In genomic region chr7:127585044-127585953, GRCh38 we compare ENCODE assay signal across 8 cellular contexts. TPM values are rescaled to one million over a fixed set of nuclear protein-coding genes. Genes with fewer than 3 reads are reported as not detected.
DNase-seq lines count a peak whose midpoint lies in the region; ATAC-seq, FAIRE-seq and TF ChIP-seq lines count a peak whose summit lies in the region.

GCC1 (minus strand) TSS chr7:127585596; CDS start chr7:127585182, 414 bp downstream.

- peak within 1 kb of the TSS; percentile 86 to 91 (median 90) for H3K4me3 Mint-ChIP-seq in T-cell

- no peak for TF ChIP-seq EP300 in upper lobe of left lung (IDR thresholded peaks at IDR 0.05)

- no peaks in the 10 kb centered on the region for H3K27me3 Mint-ChIP-seq in T-cell

- H3K36me3 Mint-ChIP-seq in T-cell, result peaks cover 25% of the 10 kb centered on the region

- H3K9me3 Mint-ChIP-seq in T-cell, result no peaks in the 10 kb centered on the region

- FAIRE-seq in GM12891 (lab: Jason Lieb, UNC), result peak; percentile 94

- TF ChIP-seq POLR2A in GM12891 (IDR thresholded peaks at IDR 0.05; ENCODE audit: low read depth, low read length), result peak; percentile 91
- TF ChIP-seq POLR2A in upper lobe of left lung (IDR thresholded peaks at IDR 0.05), result peak in 3 of 4 donors; percentile 81 to 94 (median 93)

- peaks cover 6 to 30% (median 22%) of the 10 kb centered on the region in 4 donors for H3K36me3 ChIP-seq in upper lobe of left lung

- H3K27ac ChIP-seq in adipose tissue (ENCODE audit: low read depth, low read length), result peak within 1 kb of the TSS; percentile 62
- peak within 1 kb of the TSS; percentile 85 to 93 (median 92) for H3K27ac ChIP-seq in upper lobe of left lung

- POLR2A ChIA-PET in T-cell (lab: Charles Lee), result interaction anchor here (0.6 to 1.4 kb wide), 4 partner anchors 9 to 193 kb away, joined by 3 to 7 read pairs (median 4); partner anchors contain the start of gene ZNF800 (in 1 of the 2)

- H3K4me1 ChIP-seq in upper lobe of left lung, result peaks cover 46 to 75% (median 51%) of the 10 kb centered on the region in 4 donors

- peak; percentile 79 for ATAC-seq in HG02678 (IDR thresholded peaks at IDR 0.05; ENCODE audit: unreplicated experiment)
- ATAC-seq in T-cell (replicated peaks in 1 of 4), result peak; percentile 78 to 82 (median 80)
- peak; percentile 94 to 95 for ATAC-seq in upper lobe of left lung (ENCODE audit: low FRiP score in 2 of 2)

- WGBS in adipose tissue, 3 donors, result 2 to 3% (median 3%) methylated on average over 75 to 78 of the region's 78 CpGs
- 4 to 7% methylated on average over 33 to 66 of the region's 78 CpGs for WGBS in upper lobe of left lung, 2 donors

- no peaks in the 10 kb centered on the region for H3K27me3 ChIP-seq in upper lobe of left lung

- CTCF ChIA-PET in T-cell (lab: Charles Lee), result no interaction called here

- H3K9me3 ChIP-seq in upper lobe of left lung, result no peaks in the 10 kb centered on the region

- H3K4me1 Mint-ChIP-seq in T-cell, result peaks cover 76 to 82% (median 80%) of the 10 kb centered on the region in 3 donors

- peak within 1 kb of the TSS; percentile 63 to 92 (median 86) for H3K4me3 ChIP-seq in upper lobe of left lung

- intact Hi-C loops in cardiac septum (cut with DNase I), result loop anchor here (5.0 kb wide), 2 partner anchors 193 to 333 kb away; partner anchors contain the start of genes GRM8 and ZNF800
- intact Hi-C loops in posterior vena cava (cut with DNase I), result loop anchor here in 1 of 2 donors (5.0 kb wide), 1 partner anchor 67 kb away; the partner anchor contains the start of gene SND1

- no peak for TF ChIP-seq CTCF in upper lobe of left lung (IDR thresholded peaks at IDR 0.05)

- DNase-seq in GM12891 (ENCODE audit: insufficient read length, low spot score), result peak; percentile 90
- DNase-seq in NCI-H1105 treated with DMSO at 0.1 percent for 48 hours (lab: John Stamatoyannopoulos, UW), result peak; percentile 78
- peak; percentile 79 to 96 (median 91) for DNase-seq in T-cell
- DNase-seq in cardiac septum (ENCODE audit: low spot score), result peak; percentile 96
- DNase-seq in posterior vena cava (ENCODE audit: low spot score), result peak; percentile 98
- DNase-seq in upper lobe of left lung, result peak; percentile 94 to 99

- peak within 1 kb of the TSS; percentile 80 to 93 for H3K27ac Mint-ChIP-seq in T-cell

TF ChIP-seq in GM12891, 5 proteins besides CTCF, POLR2A, EP300 and RAD21:
- peak; percentile 61; the same call in 1 of the 2 replicates for TF ChIP-seq POU2F2 (IDR thresholded peaks at IDR 0.05; ENCODE audit: low read depth, low read length)
- no peak for TF ChIP-seq PAX5 (IDR thresholded peaks at IDR 0.05; ENCODE audit: insufficient read depth, low read length, severe bottlenecking)
- TF ChIP-seq SPI1 (IDR thresholded peaks at IDR 0.05; ENCODE audit: low read depth, low read length), result no peak
- peak; percentile 88 for TF ChIP-seq POLR2AphosphoS5 (IDR thresholded peaks at IDR 0.05; ENCODE audit: low read depth, low read length)
- peak; percentile 73 for TF ChIP-seq TAF1 (IDR thresholded peaks at IDR 0.05; ENCODE audit: low read depth, low read length)

RNA-seq across cellular contexts. Expression of gene GCC1, which starts in this region (rescaled TPM):
- 7.6 TPM for polyA plus RNA-seq in GM12891 (2012; ENCODE audit: low read depth, missing spikeins)
- total RNA-seq in T-cell (10 to 100 TPM; 23.8 to 29.9 (median 27.1) TPM), cardiac septum (6.8 TPM), posterior vena cava (10 to 100 TPM in 1 of 2 donors, 1 to 10 TPM in 1; 9.6 to 11.0 TPM), upper lobe of left lung (10 to 100 TPM; 12.6 to 19.5 (median 17.4) TPM)
- 1 to 10 TPM; 3.8 to 8.7 (median 7.3) TPM for polyA plus RNA-seq in adipose tissue

Comparison
In these comparisons a context has a peak if more than half of its experiments do, and no peak if none do; other contexts are left out.
1. Peak in every context shown above with its lines: DNase-seq, ATAC-seq, H3K4me3 ChIP-seq and H3K27ac ChIP-seq.